22 cellular contexts compared by ENCODE assay signal in the genomic region with DNA sequence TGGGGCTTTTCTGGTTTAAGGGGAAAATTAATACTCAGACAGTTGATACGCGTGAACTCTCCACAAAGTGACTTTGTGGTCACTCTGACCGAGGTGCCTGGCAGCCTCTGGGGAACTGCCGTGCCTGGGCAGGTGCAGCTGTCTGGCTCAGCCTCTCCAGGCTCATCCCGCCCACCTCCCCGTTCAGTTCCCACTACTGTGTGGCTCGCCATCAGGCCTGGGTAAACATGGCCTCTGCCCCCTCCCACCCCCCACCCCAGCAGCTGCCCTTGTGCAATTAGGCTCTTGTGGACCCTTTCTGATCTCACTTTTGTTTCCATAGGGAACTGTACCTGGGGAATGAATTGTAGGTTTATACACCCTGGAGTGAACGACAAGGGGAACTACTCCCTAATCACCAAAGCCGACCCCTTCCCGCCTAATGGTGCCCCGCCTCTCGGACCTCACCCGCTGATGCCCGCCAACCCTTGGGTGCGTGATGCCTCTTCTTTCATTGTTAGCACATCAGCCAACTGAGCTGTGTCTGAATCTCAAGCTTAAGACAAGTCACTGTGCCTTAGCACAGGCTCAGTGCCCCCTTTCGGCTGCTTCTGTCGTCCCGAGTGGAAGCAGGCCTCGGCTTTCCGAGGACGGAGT. TPM values are rescaled to one million over a fixed set of nuclear protein-coding genes. Genes with fewer than 3 reads are reported as not detected.
DNase-seq lines count a peak whose midpoint lies in the region; ATAC-seq and TF ChIP-seq lines count a peak whose summit lies in the region.
"Had no signal": no experiment of that assay in that cellular context is flagged by ENCODE, and none has a peak within 500 bp of the region (broad histone marks: within the 10 kb centered on the region; RNA-seq: fewer than 3 reads in every experiment).

No MANE protein-coding gene starts in this region.

- ATAC-seq in gastrocnemius medialis (no peak), foreskin keratinocyte (no peak)
- ATAC-seq: K562; naive thymus-derived CD8-positive, alpha-beta T cell; T-cell had no signal

- TF ChIP-seq CTCF in CD14-positive monocyte (IDR thresholded peaks at IDR 0.05) (no peak), gastrocnemius medialis (IDR thresholded peaks at IDR 0.05 in 4 of 5, conservative IDR thresholded peaks at IDR 0.05 in 1 of 5) (no peak), foreskin keratinocyte (conservative IDR thresholded peaks at IDR 0.05) (no peak)

- peaks cover 0 to 3% (median 0%) of the 10 kb centered on the region in 7 donors for H3K9me3 Mint-ChIP-seq in CD14-positive monocyte
- H3K9me3 Mint-ChIP-seq: HFFc6; naive thymus-derived CD8-positive, alpha-beta T cell; T-cell had no signal

- in situ Hi-C loops in gastrocnemius medialis (cut with MboI; ENCODE audit: low sequenced_read_pairs in 4 of 4) (no loop called here), HAP-1 (cut with MboI; ENCODE audit: low sequenced_read_pairs) (no loop called here)

- H3K27ac ChIP-seq in gastrocnemius medialis (peak overlapping the region; percentile 23 to 70 (median 52)), foreskin keratinocyte (no peak overlapping the region)

- no peak for DNase-seq in CD14-positive monocyte (ENCODE audit: low spot score)
- peak; percentile 44 for DNase-seq in Jurkat, Clone E6-1 (ENCODE audit: low read depth, low spot score)
- DNase-seq in SHP77 treated with DMSO at 0.1 percent for 48 hours (lab: John Stamatoyannopoulos, UW), result peak; percentile 53
- no peak for DNase-seq in gastrocnemius medialis
- no peak for DNase-seq in AG08396 (ENCODE audit: low spot score)
- no peak for DNase-seq in foreskin keratinocyte
- DNase-seq in HAP-1 (ENCODE audit: low spot score in 2 of 2), result no peak
- DNase-seq: activated CD8-positive, alpha-beta memory T cell treated with anti-CD3 and anti-CD28 coated beads, Interleukin-2, amount 50 U/mL, for 48 hours; activated effector memory CD4-positive, alpha-beta T cell treated with Interleukin-2 at 50 U/mL for 16 hours; adrenal gland; dermis blood vessel endothelial cell; HFFc6; mesendoderm; naive thymus-derived CD8-positive, alpha-beta T cell; NCI-H1048; NCI-H2171 treated with DMSO at 0.1 percent for 48 hours; NK-92 treated with Interleukin-12 subunit alpha and Interleukin-12 subunit beta, amount 100 ng/mL, for 24 hours; stimulated activated CD4-positive, alpha-beta T cell treated with anti-CD3 and anti-CD28 coated beads, Interleukin-4, amount 100 ng/mL, for 4 hours; T-cell had no signal

- peaks cover 31% of the 10 kb centered on the region for H3K4me1 Mint-ChIP-seq in CD14-positive monocyte

- H3K27me3 ChIP-seq in gastrocnemius medialis (no peaks in the 10 kb centered on the region), foreskin keratinocyte (no peaks in the 10 kb centered on the region), HAP-1 (ENCODE audit: low read depth) (no peaks in the 10 kb centered on the region)
- H3K27me3 ChIP-seq: adrenal gland, tibial nerve had no signal

- peaks cover 57 to 79% of the 10 kb centered on the region in 2 donors for H3K36me3 Mint-ChIP-seq in CD14-positive monocyte

- TF ChIP-seq POLR2A in gastrocnemius medialis (IDR thresholded peaks at IDR 0.05), result no peak

- H3K9me3 ChIP-seq in gastrocnemius medialis, result no peaks in the 10 kb centered on the region
- H3K9me3 ChIP-seq in HAP-1, result no peaks in the 10 kb centered on the region
- H3K9me3 ChIP-seq: adrenal gland, tibial nerve had no signal

- H3K4me1 ChIP-seq in gastrocnemius medialis (peaks cover 0 to 6% of the 10 kb centered on the region in 2 donors), foreskin keratinocyte (no peaks in the 10 kb centered on the region), HAP-1 (no peaks in the 10 kb centered on the region)

- intact Hi-C loops in CD14-positive monocyte (cut with micrococcal nuclease), result loop anchor here in 1 of 2 donors (10.0 kb wide), 1 partner anchor 87 kb away; a partner anchor contains a TSS
- intact Hi-C loops in gastrocnemius medialis (cut with DNase I; ENCODE audit: low total_unique reads), result no loop called here

- H3K36me3 ChIP-seq in gastrocnemius medialis (peaks cover 2 to 45% of the 10 kb centered on the region in 2 donors), HAP-1 (replicated peaks) (peaks cover 50% of the 10 kb centered on the region)

- H3K27me3 Mint-ChIP-seq in CD14-positive monocyte (ENCODE audit: low read depth in 3 of 3), result peaks cover 0 to 6% (median 0%) of the 10 kb centered on the region in 3 donors
- H3K27me3 Mint-ChIP-seq: naive thymus-derived CD8-positive, alpha-beta T cell; T-cell had no signal

- no peak overlapping the region for H3K4me3 Mint-ChIP-seq in CD14-positive monocyte
- H3K4me3 Mint-ChIP-seq: HFFc6; naive thymus-derived CD8-positive, alpha-beta T cell; T-cell had no signal

- peak overlapping the region in 5 of 7 donors; percentile 35 to 84 (median 78) for H3K27ac Mint-ChIP-seq in CD14-positive monocyte
- H3K27ac Mint-ChIP-seq: HFFc6, T-cell had no signal

- H3K4me3 ChIP-seq in Jurkat, Clone E6-1 (ENCODE audit: low read length), result no peak overlapping the region
- H3K4me3 ChIP-seq in gastrocnemius medialis (no peak overlapping the region), HAP-1 (no peak overlapping the region)
- H3K4me3 ChIP-seq: adrenal gland, K562, tibial nerve had no signal

RNA-seq across cellular contexts. Expression of a gene that starts 27.8 kb away (rescaled TPM):
- polyA plus RNA-seq in CD14-positive monocyte, result 1 to 10 TPM; 5.5 to 6.8 TPM
- 52.1 TPM for polyA plus RNA-seq in Jurkat, Clone E6-1 (2012; ENCODE audit: insufficient read depth, insufficient read length)
- 10 to 100 TPM; 10.9 to 20.5 (median 18.4) TPM for total RNA-seq in gastrocnemius medialis
- total RNA-seq in foreskin keratinocyte, result 28.9 and 34.9 TPM in 2 replicates
- polyA plus RNA-seq in foreskin keratinocyte, result 25.9 and 29.7 TPM in 2 replicates

RNA-seq across cellular contexts. Expression of a gene that starts 40.4 kb away (rescaled TPM):
- polyA plus RNA-seq in CD14-positive monocyte (not detected), foreskin keratinocyte (not detected in 2 replicates)
- polyA plus RNA-seq in Jurkat, Clone E6-1 (2012; ENCODE audit: insufficient read depth, insufficient read length), result not detected
- total RNA-seq in gastrocnemius medialis (not detected), foreskin keratinocyte (not detected in 2 replicates)
- total RNA-seq: adrenal gland, dermis blood vessel endothelial cell, HFFc6, K562, tibial nerve had no signal
- polyA plus RNA-seq: adrenal gland, K562, keratinocyte had no signal

RNA-seq across cellular contexts. Expression of a gene that starts 52.9 kb away (rescaled TPM):
- polyA plus RNA-seq in CD14-positive monocyte, result 1,000 to 10,000 TPM; 2,092 to 2,376 TPM
- polyA plus RNA-seq in Jurkat, Clone E6-1 (2012; ENCODE audit: insufficient read depth, insufficient read length), result 176 TPM
- 10 to 100 TPM in 3 of 4 donors, 1 to 10 TPM in 1; 5.1 to 33.2 (median 28.7) TPM for total RNA-seq in gastrocnemius medialis
- total RNA-seq in foreskin keratinocyte, result 19.1 and 28.2 TPM in 2 replicates
- 26.0 and 37.7 TPM in 2 replicates for polyA plus RNA-seq in foreskin keratinocyte

Comparison
In these comparisons a context has a peak if more than half of its experiments do, and no peak if none do; other contexts are left out.
1. DNase-seq: peak in Jurkat, Clone E6-1 (single experiment) and SHP77 treated with DMSO at 0.1 percent for 48 hours (single experiment); none in CD14-positive monocyte (single experiment), gastrocnemius medialis (0 of 2), AG08396 (single experiment), foreskin keratinocyte (0 of 2) and HAP-1 (0 of 2).